8 cellular contexts compared by ENCODE assay signal in genomic region chr2:55282110-55282917, GRCh38. TPM values are rescaled to one million over a fixed set of nuclear protein-coding genes. Genes with fewer than 3 reads are reported as not detected.
DNase-seq lines count a peak whose midpoint lies in the region; ATAC-seq and TF ChIP-seq lines count a peak whose summit lies in the region.

No MANE protein-coding gene starts in this region.

- DNase-seq in G401 (ENCODE audit: low spot score) (peak; percentile 76), HAP-1 (ENCODE audit: low spot score in 2 of 2) (peak; percentile 80 to 88), M059J (ENCODE audit: low read depth) (peak; percentile 82), SK-N-SH (peak; percentile 73), head of caudate nucleus (peak; percentile 58 to 92 (median 86)), tibial artery (peak; percentile 80 to 93)
- DNase-seq in activated naive CD4-positive, alpha-beta T cell treated with anti-CD3 and anti-CD28 coated beads, Interleukin-2, amount 50 U/mL, for 72 hours (ENCODE audit: low spot score in 2 of 2) = peak; percentile 86 to 87

- peaks cover 7% of the 10 kb centered on the region for H3F3A ChIP-seq in SK-N-SH (replicated peaks; ENCODE audit: insufficient read depth)

- H3K36me3 ChIP-seq in HAP-1 (replicated peaks) (no peaks in the 10 kb centered on the region; the same call in 1 of the 2 replicates), SK-N-SH (replicated peaks in 1 of 2; ENCODE audit: control insufficient read depth in 1 of 2, insufficient read depth in 2 of 2, low read length in 1 of 2) (no peaks in the 10 kb centered on the region), parathyroid adenoma (ENCODE audit: control insufficient read depth, insufficient read depth, low read length) (no peaks in the 10 kb centered on the region), tibial artery (no peaks in the 10 kb centered on the region)

- no peaks in the 10 kb centered on the region for H3K27me3 ChIP-seq in HAP-1 (ENCODE audit: low read depth)
- no peaks in the 10 kb centered on the region for H3K27me3 ChIP-seq in SK-N-SH (ENCODE audit: insufficient read depth)
- no peaks in the 10 kb centered on the region for H3K27me3 ChIP-seq in parathyroid adenoma (ENCODE audit: control insufficient read depth, insufficient read depth, low read length)
- no peaks in the 10 kb centered on the region for H3K27me3 ChIP-seq in tibial artery

- H3K9me3 Mint-ChIP-seq in activated naive CD4-positive, alpha-beta T cell treated with anti-CD3 and anti-CD28 coated beads, Interleukin-2, amount 50 U/mL, for 72 hours = no peaks in the 10 kb centered on the region

- TF ChIP-seq RAD21 in SK-N-SH (IDR thresholded peaks at IDR 0.05; ENCODE audit: low read length) = no peak

- peak overlapping the region; percentile 91 to 92 for H3K27ac Mint-ChIP-seq in activated naive CD4-positive, alpha-beta T cell treated with anti-CD3 and anti-CD28 coated beads, Interleukin-2, amount 50 U/mL, for 72 hours

- POLR2A ChIA-PET in SK-N-SH (lab: Yijun Ruan, JAX) = no interaction called here

- no peak overlapping the region for H3K27ac ChIP-seq in SK-N-SH (ENCODE audit: low read depth in 2 of 2, low read length in 1 of 2)
- peak overlapping the region; percentile 90 for H3K27ac ChIP-seq in parathyroid adenoma
- H3K27ac ChIP-seq in tibial artery = peak overlapping the region; percentile 94 to 97

- no peaks in the 10 kb centered on the region for H4K20me1 ChIP-seq in SK-N-SH (ENCODE audit: insufficient read depth)

- H3K4me3 ChIP-seq in HAP-1 (peak overlapping the region; percentile 40), SK-N-SH (ENCODE audit: low read depth in 2 of 2, low read length in 1 of 2) (no peak overlapping the region; a peak in 1 of 4 replicates), parathyroid adenoma (ENCODE audit: low read depth, low read length) (peak overlapping the region; percentile 68), tibial artery (peak overlapping the region; percentile 65 to 91)

- H3K79me2 ChIP-seq in SK-N-SH (ENCODE audit: insufficient read depth) = no peaks in the 10 kb centered on the region
- H3K79me2 ChIP-seq in parathyroid adenoma = peaks cover 3% of the 10 kb centered on the region

- CTCF ChIA-PET in SK-N-SH (lab: Yijun Ruan, JAX) = no interaction called here

- H3K9ac ChIP-seq in SK-N-SH = no peak overlapping the region
- peak overlapping the region; percentile 42 for H3K9ac ChIP-seq in parathyroid adenoma

- TF ChIP-seq EP300 in SK-N-SH (IDR thresholded peaks at IDR 0.05; ENCODE audit: borderline replicate concordance in 1 of 2, low read depth in 1 of 2, low read length in 1 of 2) = no peak

- H3K4me1 ChIP-seq in HAP-1 = peaks cover 52% of the 10 kb centered on the region
- H3K4me1 ChIP-seq in SK-N-SH (ENCODE audit: control insufficient read depth in 1 of 2, insufficient read depth in 2 of 2, low read depth in 1 of 2, low read length in 1 of 2) = no peaks in the 10 kb centered on the region
- no peaks in the 10 kb centered on the region for H3K4me1 ChIP-seq in parathyroid adenoma
- H3K4me1 ChIP-seq in tibial artery = peaks cover 0 to 26% (median 11%) of the 10 kb centered on the region in 4 donors

- intact Hi-C loops in head of caudate nucleus (cut with DNase I) (loop anchor here (5.0 kb wide), 1 partner anchor 140 kb away; no protein-coding TSS in a partner anchor), tibial artery (cut with DNase I; ENCODE audit: low total_unique reads) (loop anchor here (5.0 kb wide), 1 partner anchor 950 kb away; a partner anchor contains a TSS)

- H3K4me2 ChIP-seq in SK-N-SH (no peak overlapping the region), parathyroid adenoma (ENCODE audit: low read length) (peak overlapping the region; percentile 60)

- H3K36me3 Mint-ChIP-seq in activated naive CD4-positive, alpha-beta T cell treated with anti-CD3 and anti-CD28 coated beads, Interleukin-2, amount 50 U/mL, for 72 hours = peaks cover 0 to 10% of the 10 kb centered on the region in 2 donors

- peak; percentile 99 to 100 for ATAC-seq in activated naive CD4-positive, alpha-beta T cell treated with anti-CD3 and anti-CD28 coated beads, Interleukin-2, amount 50 U/mL, for 72 hours

- H3K9me2 ChIP-seq in SK-N-SH = no peaks in the 10 kb centered on the region

- H2AFZ ChIP-seq in SK-N-SH (ENCODE audit: low read depth) (no peak overlapping the region), parathyroid adenoma (peak overlapping the region; percentile 99)

- no peaks in the 10 kb centered on the region for H3K9me3 ChIP-seq in HAP-1
- H3K9me3 ChIP-seq in SK-N-SH = no peaks in the 10 kb centered on the region
- H3K9me3 ChIP-seq in parathyroid adenoma (ENCODE audit: control insufficient read depth, low read length) = no peaks in the 10 kb centered on the region
- no peaks in the 10 kb centered on the region for H3K9me3 ChIP-seq in tibial artery

- in situ Hi-C loops in G401 (cut with HindIII; ENCODE audit: low sequenced_read_pairs) = no loop called here
- in situ Hi-C loops in HAP-1 (cut with MboI; ENCODE audit: low sequenced_read_pairs) = no loop called here

- 70% methylated on average over 25 of the region's 60 CpGs for WGBS in SK-N-SH (ENCODE audit: low lambda C conversion rate)

- TF ChIP-seq CTCF in SK-N-SH (IDR thresholded peaks at IDR 0.05) (no peak), parathyroid adenoma (IDR thresholded peaks at IDR 0.05) (no peak), tibial artery (IDR thresholded peaks at IDR 0.05) (no peak)

TF ChIP-seq in SK-N-SH, 30 proteins besides CTCF, POLR2A, EP300 and RAD21 (continues in another document):
- TF ChIP-seq TCF12 (IDR thresholded peaks at IDR 0.05) (no peak), TAF1 (IDR thresholded peaks at IDR 0.05; ENCODE audit: borderline replicate concordance, low read depth, low read length) (no peak), ZBTB33 (IDR thresholded peaks at IDR 0.05; ENCODE audit: borderline replicate concordance, low read depth) (no peak), EZH2phosphoT487 (IDR thresholded peaks at IDR 0.05; ENCODE audit: borderline replicate concordance, low read depth) (no peak), FOXM1 (IDR thresholded peaks at IDR 0.05; ENCODE audit: low read depth) (no peak), NRF1 (IDR thresholded peaks at IDR 0.05; ENCODE audit: low read depth, low read length) (no peak), SMC3 (IDR thresholded peaks at IDR 0.05; ENCODE audit: low read depth, low read length) (no peak), NFIC (IDR thresholded peaks at IDR 0.05; ENCODE audit: borderline replicate concordance) (no peak), SIN3A (IDR thresholded peaks at IDR 0.05; ENCODE audit: borderline replicate concordance, low read depth, low read length) (no peak), FOXJ3 (CRISPR knock-in tag; IDR thresholded peaks at IDR 0.05) (no peak)

RNA-seq across cellular contexts. Expression of gene MTIF2, which starts 13.3 kb away (rescaled TPM):
- total RNA-seq in G401 (2014; rRNA removed; shearing (Covaris generic)) = 41.2 and 47.9 TPM in 2 replicates
- 18.4 and 24.7 TPM in 2 replicates for total RNA-seq in M059J (2014; rRNA removed; shearing (Covaris generic))
- 12.9 and 14.1 TPM in 2 replicates for polyA plus RNA-seq in SK-N-SH (2012; rRNA removed)
- polyA plus RNA-seq in SK-N-SH (2012; cell fraction: cytosol; rRNA removed) = 13.3 and 18.4 TPM in 2 replicates
- 15.5 and 24.3 TPM in 2 replicates for polyA plus RNA-seq in SK-N-SH (2012; cell fraction: nucleus; rRNA removed)
- 10 to 100 TPM; 35.5 to 38.8 TPM for total RNA-seq in activated naive CD4-positive, alpha-beta T cell treated with anti-CD3 and anti-CD28 coated beads, Interleukin-2, amount 50 U/mL, for 72 hours

RNA-seq across cellular contexts. Expression of gene RPS27A, which starts 49.8 kb away (rescaled TPM):
- total RNA-seq in G401 (2014; rRNA removed; shearing (Covaris generic)) = 2,194 and 2,483 TPM in 2 replicates
- 1,237 and 1,604 TPM in 2 replicates for total RNA-seq in M059J (2014; rRNA removed; shearing (Covaris generic))
- 1,777 and 2,471 TPM in 2 replicates for polyA plus RNA-seq in SK-N-SH (2012; rRNA removed)
- 3,120 and 3,746 TPM in 2 replicates for polyA plus RNA-seq in SK-N-SH (2012; cell fraction: cytosol; rRNA removed)
- polyA plus RNA-seq in SK-N-SH (2012; cell fraction: nucleus; rRNA removed) = 421 and 492 TPM in 2 replicates
- 1,000 to 10,000 TPM; 1,123 to 1,275 TPM for total RNA-seq in activated naive CD4-positive, alpha-beta T cell treated with anti-CD3 and anti-CD28 coated beads, Interleukin-2, amount 50 U/mL, for 72 hours

RNA-seq across cellular contexts. Expression of gene CLHC1, which starts 50.2 kb away (rescaled TPM):
- 0.62 and 6.6 TPM in 2 replicates for total RNA-seq in G401 (2014; rRNA removed; shearing (Covaris generic))
- 1.2 and 3.9 TPM in 2 replicates for total RNA-seq in M059J (2014; rRNA removed; shearing (Covaris generic))
- 3.8 and 7.7 TPM in 2 replicates for polyA plus RNA-seq in SK-N-SH (2012; rRNA removed)
- 5.0 and 5.8 TPM in 2 replicates for polyA plus RNA-seq in SK-N-SH (2012; cell fraction: cytosol; rRNA removed)
- 8.8 and 26.5 TPM in 2 replicates for polyA plus RNA-seq in SK-N-SH (2012; cell fraction: nucleus; rRNA removed)
- total RNA-seq in activated naive CD4-positive, alpha-beta T cell treated with anti-CD3 and anti-CD28 coated beads, Interleukin-2, amount 50 U/mL, for 72 hours = 10 to 100 TPM in 1 of 2 donors, 1 to 10 TPM in 1; 2.7 to 10.3 TPM

Comparison
In these comparisons a context has a peak if more than half of its experiments do, and no peak if none do; other contexts are left out.
1. H3K4me3 ChIP-seq: peak in HAP-1 (single experiment), parathyroid adenoma (single experiment) and tibial artery (2 of 2); none in SK-N-SH (0 of 2).
2. H3K27ac ChIP-seq: peak in parathyroid adenoma (single experiment) and tibial artery (2 of 2); none in SK-N-SH (0 of 2).
3. Peak in every context shown above with its lines, with median percentiles within 50 percentile points of each other: DNase-seq.